Comparison of ENCODE assay signal across 17 cellular contexts in the genomic region with DNA sequence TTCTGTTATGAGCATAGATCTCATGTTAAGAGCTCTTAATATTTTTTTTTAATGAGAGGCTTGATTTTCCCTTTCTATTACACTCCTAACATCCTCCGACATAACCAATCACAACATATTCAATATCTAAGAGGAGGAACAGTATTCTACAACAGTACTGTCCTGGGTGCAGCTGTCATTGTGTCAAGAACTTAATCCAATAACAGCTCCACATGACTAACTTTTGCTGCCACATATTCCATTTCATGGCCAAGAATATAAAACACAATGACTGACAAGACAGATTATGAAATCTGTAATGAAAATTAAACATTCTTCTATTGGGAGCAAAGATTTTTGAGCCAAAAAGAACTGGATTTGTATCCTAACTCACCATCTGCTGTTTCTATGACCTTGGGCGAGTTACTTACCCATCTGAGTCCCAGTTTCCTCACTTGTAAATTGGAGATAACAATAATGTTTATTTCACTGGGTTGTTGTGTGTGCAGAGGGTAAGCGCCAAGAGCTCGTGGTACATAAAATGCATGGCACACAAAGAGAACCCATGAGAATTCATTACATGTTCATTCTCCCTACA.
"Had no signal": no experiment of that assay in that cellular context is flagged by ENCODE, and none has a peak within 500 bp of the region (broad histone marks: within the 10 kb centered on the region; RNA-seq: fewer than 3 reads in every experiment).

No MANE protein-coding gene starts in this region.

- H3K27ac ChIP-seq: dorsolateral prefrontal cortex, left lung, parathyroid adenoma, tibial artery, upper lobe of right lung, vagina had no signal

- H3K27ac Mint-ChIP-seq: naive B cell; nephron; stimulated activated memory B cell treated with anti-CD40 and anti-IgM and Interleukin-4, amounts not matched to agents 10 μg/mL and 1 μg/mL and 100 μg/mL, for 72 hours; stimulated activated naive CD8-positive, alpha-beta T cell treated with anti-CD3 and anti-CD28 coated beads, Interleukin-15, Interleukin-2, amounts not matched to agents 100 ng/mL and 50 ng/mL, for 24 hours had no signal

- H3K4me3 ChIP-seq: dorsolateral prefrontal cortex, left lung, lung, tibial artery, upper lobe of right lung, vagina had no signal

- ATAC-seq: left lung; stimulated activated memory B cell treated with anti-CD40 and anti-IgM and Interleukin-4, amounts not matched to agents 10 μg/mL and 1 μg/mL and 100 μg/mL, for 72 hours; upper lobe of right lung had no signal

- H3K4me1 Mint-ChIP-seq: stimulated activated memory B cell treated with anti-CD40 and anti-IgM and Interleukin-4, amounts not matched to agents 10 μg/mL and 1 μg/mL and 100 μg/mL, for 72 hours had no signal

- DNase-seq: cortex of kidney; dorsolateral prefrontal cortex; effector CD8-positive, alpha-beta T cell; islet precursor cell; left lung; mesenchymal stem cell; midbrain; naive B cell; stimulated activated CD4-positive, alpha-beta T cell treated with anti-CD3 and anti-CD28 coated beads, Interleukin-4, amount 100 ng/mL, for 1 hour; upper lobe of right lung had no signal

- H3K4me3 Mint-ChIP-seq: naive B cell; nephron; stimulated activated memory B cell treated with anti-CD40 and anti-IgM and Interleukin-4, amounts not matched to agents 10 μg/mL and 1 μg/mL and 100 μg/mL, for 72 hours; stimulated activated naive CD8-positive, alpha-beta T cell treated with anti-CD3 and anti-CD28 coated beads, Interleukin-15, Interleukin-2, amounts not matched to agents 100 ng/mL and 50 ng/mL, for 24 hours had no signal

- H3K27me3 ChIP-seq: dorsolateral prefrontal cortex, left lung, tibial artery, upper lobe of right lung, vagina had no signal

- H3K36me3 ChIP-seq: left lung, tibial artery, upper lobe of right lung, vagina had no signal

- H3K4me1 ChIP-seq: left lung, parathyroid adenoma, upper lobe of right lung, vagina had no signal

- H3K9me3 ChIP-seq: vagina had no signal

- H3K36me3 Mint-ChIP-seq: stimulated activated memory B cell treated with anti-CD40 and anti-IgM and Interleukin-4, amounts not matched to agents 10 μg/mL and 1 μg/mL and 100 μg/mL, for 72 hours had no signal
